In the genomic region with DNA sequence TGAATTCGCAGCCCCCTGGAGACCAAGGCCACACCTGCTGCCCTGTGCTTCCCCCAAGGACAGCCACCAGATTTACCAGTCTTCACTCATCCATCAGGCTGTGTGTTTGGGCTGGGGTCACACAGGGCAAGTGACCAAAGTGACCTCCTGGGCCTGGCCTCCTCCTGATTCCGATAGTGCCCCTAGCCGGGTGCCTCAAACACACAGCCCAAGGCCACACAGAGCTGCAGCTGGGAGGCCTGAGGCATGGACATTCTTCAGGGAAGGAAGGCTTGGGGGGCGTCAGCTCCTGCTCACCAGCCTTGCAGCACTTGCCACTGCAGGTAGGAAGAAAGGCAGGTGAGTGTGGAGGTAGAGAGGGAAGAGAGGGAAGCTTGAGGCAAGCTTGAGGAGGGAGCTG, we compare ENCODE assay signal across 1 cellular context.
TF ChIP-seq lines count a peak whose summit lies in the region.

No MANE protein-coding gene starts in this region.

TF ChIP-seq in K562, 482 proteins besides CTCF, POLR2A, EP300 and RAD21:
- TF ChIP-seq POLR2G (IDR thresholded peaks at IDR 0.05; ENCODE audit: low read depth, low read length) (peak; percentile 57), RBFOX2 (IDR thresholded peaks at IDR 0.05; ENCODE audit: low read depth, low read length) (0 out of 2 replicates have a peak, but pooled peaks have one; percentile 41), RBM22 (IDR thresholded peaks at IDR 0.05; ENCODE audit: low read depth, low read length, poor library complexity, severe bottlenecking) (peak; percentile 59), ZNF764 (CRISPR knock-in tag; IDR thresholded peaks at IDR 0.05; ENCODE audit: low read depth) (no peak)
- TF ChIP-seq, protein P1, sequence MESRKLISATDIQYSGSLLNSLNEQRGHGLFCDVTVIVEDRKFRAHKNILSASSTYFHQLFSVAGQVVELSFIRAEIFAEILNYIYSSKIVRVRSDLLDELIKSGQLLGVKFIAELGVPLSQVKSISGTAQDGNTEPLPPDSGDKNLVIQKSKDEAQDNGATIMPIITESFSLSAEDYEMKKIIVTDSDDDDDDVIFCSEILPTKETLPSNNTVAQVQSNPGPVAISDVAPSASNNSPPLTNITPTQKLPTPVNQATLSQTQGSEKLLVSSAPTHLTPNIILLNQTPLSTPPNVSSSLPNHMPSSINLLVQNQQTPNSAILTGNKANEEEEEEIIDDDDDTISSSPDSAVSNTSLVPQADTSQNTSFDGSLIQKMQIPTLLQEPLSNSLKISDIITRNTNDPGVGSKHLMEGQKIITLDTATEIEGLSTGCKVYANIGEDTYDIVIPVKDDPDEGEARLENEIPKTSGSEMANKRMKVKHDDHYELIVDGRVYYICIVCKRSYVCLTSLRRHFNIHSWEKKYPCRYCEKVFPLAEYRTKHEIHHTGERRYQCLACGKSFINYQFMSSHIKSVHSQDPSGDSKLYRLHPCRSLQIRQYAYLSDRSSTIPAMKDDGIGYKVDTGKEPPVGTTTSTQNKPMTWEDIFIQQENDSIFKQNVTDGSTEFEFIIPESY (CRISPR knock-in tag; IDR thresholded peaks at IDR 0.05) = no peak
